1 cellular context compared by ENCODE assay signal in genomic region chr5:141522301-141522700, GRCh38.
TF ChIP-seq lines count a peak whose summit lies in the region.

No MANE protein-coding gene starts in this region.

TF ChIP-seq in HCT116, 20 proteins besides CTCF, POLR2A, EP300 and RAD21 (continued from another document):
- TF ChIP-seq ATF3 (IDR thresholded peaks at IDR 0.05) (no peak), SRF (IDR thresholded peaks at IDR 0.05; ENCODE audit: low read depth) (no peak), ZNF274 (IDR thresholded peaks at IDR 0.05; ENCODE audit: low read depth, low read length) (no peak), MAX (IDR thresholded peaks at IDR 0.05) (no peak)
TF ChIP-seq in HCT116: peak in this region for 0.
